Comparison of ENCODE assay signal across 1 cellular context in genomic region chr12:132117558-132117875, GRCh38.
TF ChIP-seq lines count a peak whose summit lies in the region.

No MANE protein-coding gene starts in this region.

TF ChIP-seq in WTC11, 78 proteins besides CTCF, POLR2A, EP300 and RAD21:
- TF ChIP-seq USF2 (CRISPR knock-in tag; IDR thresholded peaks at IDR 0.05) (0 out of 2 replicates have a peak, but pooled peaks have one; percentile 18), NFYB (CRISPR knock-in tag; conservative IDR thresholded peaks at IDR 0.05; ENCODE audit: low read depth) (peak; percentile 97), HMGXB4 (CRISPR knock-in tag; IDR thresholded peaks at IDR 0.05) (no peak)
